4 cellular contexts compared by ENCODE assay signal in the genomic region with DNA sequence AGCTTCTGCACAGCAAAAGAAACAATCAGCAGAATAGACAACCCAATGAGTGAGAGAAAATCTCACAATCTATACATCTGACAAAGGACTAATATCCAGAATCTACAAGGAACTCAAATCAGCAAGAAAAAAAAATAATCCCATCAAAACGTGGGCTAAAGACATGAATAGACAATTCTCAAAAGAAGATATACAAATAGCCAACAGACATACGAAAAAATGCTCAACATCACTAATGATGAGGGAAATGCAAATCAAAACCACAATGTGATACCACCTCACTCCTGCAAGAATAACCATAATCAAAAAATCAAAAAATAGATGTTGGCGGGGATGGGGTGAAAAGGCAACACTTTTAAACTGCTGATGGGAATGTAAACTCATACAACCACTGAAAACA. TPM values are rescaled to one million over a fixed set of nuclear protein-coding genes. Genes with fewer than 3 reads are reported as not detected.
"Had no signal": no experiment of that assay in that cellular context is flagged by ENCODE, and none has a peak within 500 bp of the region (broad histone marks: within the 10 kb centered on the region; RNA-seq: fewer than 3 reads in every experiment).

No MANE protein-coding gene starts in this region.

RNA-seq across cellular contexts. Expression of a gene that starts 10.4 kb away (rescaled TPM):
- total RNA-seq: occipital lobe, skeletal muscle tissue, temporal lobe had no signal
- polyA plus RNA-seq: neural cell had no signal
